ENCODE assay signal across 8 cellular contexts in the genomic region with DNA sequence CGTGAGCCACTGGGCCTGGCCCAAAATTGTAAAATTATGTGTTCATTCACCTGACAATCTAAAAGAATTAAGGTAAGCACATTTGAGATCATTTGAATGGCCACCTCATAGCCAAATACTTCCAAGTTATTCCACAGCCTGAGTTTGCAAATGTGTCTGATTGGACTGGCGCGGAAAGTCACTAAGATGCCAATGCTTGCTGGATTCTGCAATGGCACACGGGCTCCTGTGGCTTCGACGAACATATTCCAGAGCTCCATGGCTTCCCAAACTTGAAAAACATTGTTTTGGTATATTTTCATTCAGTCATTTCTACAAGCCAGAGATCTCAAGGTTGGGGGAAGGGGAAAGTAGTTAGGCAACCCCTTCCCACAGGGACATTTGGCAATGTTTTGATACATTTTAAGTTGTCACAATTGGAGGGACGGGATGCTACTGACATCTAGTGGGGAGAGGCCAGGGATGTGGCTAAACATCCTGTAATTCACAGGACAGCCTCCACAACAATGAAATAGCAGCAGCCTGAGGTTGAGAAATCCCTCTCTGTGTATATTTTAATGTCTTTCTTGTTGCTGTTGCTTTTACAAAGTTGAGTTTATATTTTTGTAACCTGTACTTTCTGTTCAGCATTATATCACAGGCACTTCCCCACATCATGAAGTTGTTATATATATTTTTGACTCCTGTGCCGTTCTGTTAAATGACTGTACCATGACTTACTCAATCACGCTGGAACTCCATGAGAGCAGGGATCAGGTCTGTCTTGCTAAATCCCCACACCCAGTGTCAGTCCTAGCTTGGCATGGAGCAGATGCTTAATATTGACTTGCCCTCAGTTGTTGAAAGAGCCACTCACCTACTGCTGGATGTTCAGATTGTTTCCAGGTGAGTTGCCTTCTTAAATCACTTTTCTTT. TPM values are rescaled to one million over a fixed set of nuclear protein-coding genes. Genes with fewer than 3 reads are reported as not detected.
A peak's percentile ranks its signal among the peaks of the same experiment; 100 is the strongest.
DNase-seq lines count a peak whose midpoint lies in the region; ATAC-seq and TF ChIP-seq lines count a peak whose summit lies in the region.

No MANE protein-coding gene starts in this region.

- intact Hi-C loops in body of pancreas (cut with DNase I): no loop called here

- WGBS in body of pancreas, 2 donors: 60 to 65% methylated on average over 9 of the region's 9 CpGs

- ATAC-seq in GM19455 (IDR thresholded peaks at IDR 0.05; ENCODE audit: unreplicated experiment) (peak; percentile 80), body of pancreas (peak; percentile 80), GM18505 (IDR thresholded peaks at IDR 0.05; ENCODE audit: unreplicated experiment) (no peak)

- no peaks in the 10 kb centered on the region for H3K27me3 ChIP-seq in body of pancreas

- peak; percentile 6 for DNase-seq in COR-L47 (lab: John Stamatoyannopoulos, UW)
- DNase-seq in KG1 (lab: John Stamatoyannopoulos, UW): peak; percentile 3
- DNase-seq in RPMI7951 (ENCODE audit: low read depth): peak; percentile 59
- peak; percentile 65 to 72 (median 72) for DNase-seq in body of pancreas
- peak; percentile 79 for DNase-seq in inferior parietal cortex (ENCODE audit: extremely low spot score)
- peak; percentile 7 to 9 for DNase-seq in stimulated activated CD4-positive, alpha-beta T cell treated with anti-CD3 and anti-CD28 coated beads, Interleukin-4, amount 100 ng/mL, for 48 hours (ENCODE audit: low read depth in 2 of 2)

- TF ChIP-seq POLR2A in body of pancreas (IDR thresholded peaks at IDR 0.05): no peak
- TF ChIP-seq POLR2A in GM18505 (IDR thresholded peaks at IDR 0.05; ENCODE audit: borderline replicate concordance, extremely low read depth, insufficient read depth, insufficient read length): no peak

- peaks cover 5% of the 10 kb centered on the region for H3K4me1 ChIP-seq in body of pancreas

- no peak overlapping the region for H3K4me3 ChIP-seq in body of pancreas

- TF ChIP-seq CTCF in body of pancreas (IDR thresholded peaks at IDR 0.05): peak; percentile 63 to 92 (median 92)

- H3K27ac ChIP-seq in body of pancreas: peak overlapping the region in 1 of 4 donors; percentile 4

- no peaks in the 10 kb centered on the region for H3K36me3 ChIP-seq in body of pancreas (replicated peaks in 1 of 2; ENCODE audit: insufficient read depth in 1 of 2, low read depth in 2 of 2)

- no peaks in the 10 kb centered on the region for H3K9me3 ChIP-seq in body of pancreas

RNA-seq across cellular contexts. Expression of a gene that starts 56.9 kb away (rescaled TPM):
- total RNA-seq in RPMI7951 (2014; rRNA removed; shearing (Covaris generic)): 0.72 and 1.4 TPM in 2 replicates
- 10 to 100 TPM in 1 of 2 donors, 1 to 10 TPM in 1; 2.3 to 10.5 TPM for total RNA-seq in body of pancreas

RNA-seq across cellular contexts. Expression of a gene that starts 57.3 kb away (rescaled TPM):
- total RNA-seq in RPMI7951 (2014; rRNA removed; shearing (Covaris generic)): 0.29 and 1.2 TPM in 2 replicates
- 10 to 100 TPM in 1 of 2 donors, 1 to 10 TPM in 1; 1.6 to 16.5 TPM for total RNA-seq in body of pancreas

Comparison
In these comparisons a context has a peak if more than half of its experiments do, and no peak if none do; other contexts are left out.
1. DNase-seq: peak in every context shown above with its lines; median percentile 79 in inferior parietal cortex; 72 in body of pancreas; 59 in RPMI7951; 8 in stimulated activated CD4-positive, alpha-beta T cell treated with anti-CD3 and anti-CD28 coated beads, Interleukin-4, amount 100 ng/mL, for 48 hours; 6 in COR-L47; 3 in KG1.